Comparison of ENCODE assay signal across 1 cellular context in the genomic region with DNA sequence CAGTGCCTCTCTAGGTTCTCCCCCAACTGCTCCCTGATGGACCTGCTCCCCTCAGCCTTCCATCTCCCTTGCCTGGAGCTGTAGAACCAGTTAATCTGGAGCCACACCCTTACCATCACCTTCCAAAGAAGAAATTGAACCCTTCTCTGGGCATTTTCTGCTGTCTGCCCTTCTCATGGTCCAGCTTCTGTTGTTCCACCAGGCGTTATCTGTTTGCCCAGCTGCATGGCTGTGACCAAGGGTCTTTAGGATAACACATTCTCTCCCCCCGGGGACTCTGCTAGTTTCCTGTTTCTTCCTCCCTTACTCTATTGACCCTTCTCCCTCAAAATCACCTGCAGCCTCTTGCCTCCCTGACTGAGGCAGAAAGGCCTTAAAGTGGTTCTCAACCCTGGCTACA.
TF ChIP-seq lines count a peak whose summit lies in the region.

No MANE protein-coding gene starts in this region.

TF ChIP-seq in K562, 482 proteins besides CTCF, POLR2A, EP300 and RAD21 (continues in another document):
- TF ChIP-seq MEF2A (IDR thresholded peaks at IDR 0.05; ENCODE audit: control insufficient read depth, low read depth, low read length), result no peak
- TF ChIP-seq ARID4B (CRISPR knock-in tag; IDR thresholded peaks at IDR 0.05), result no peak
- TF ChIP-seq HMGN3 (IDR thresholded peaks at IDR 0.05; ENCODE audit: borderline replicate concordance, extremely low read depth, insufficient read length, low read depth, low read length), result no peak
- no peak for TF ChIP-seq ZFP1 (CRISPR knock-in tag; IDR thresholded peaks at IDR 0.05)
- 0 out of 2 replicates have a peak, but pooled peaks have one; percentile 18 for TF ChIP-seq MTA2 (IDR thresholded peaks at IDR 0.05; ENCODE audit: low read depth)
- TF ChIP-seq CBFA2T3 (IDR thresholded peaks at IDR 0.05), result peak; percentile 75
- no peak for TF ChIP-seq BDP1 (IDR thresholded peaks at IDR 0.05; ENCODE audit: insufficient read depth, insufficient read length)
- no peak for TF ChIP-seq TSC22D4 (tag; IDR thresholded peaks at IDR 0.05)
- peak; percentile 40; the same call in 1 of the 2 replicates for TF ChIP-seq POLR2AphosphoS5 (IDR thresholded peaks at IDR 0.05; ENCODE audit: control insufficient read depth, insufficient read depth, low read depth, low read length)
- no peak for TF ChIP-seq BACH1 (tag; IDR thresholded peaks at IDR 0.05)
- no peak for TF ChIP-seq HNRNPUL1 (IDR thresholded peaks at IDR 0.05; ENCODE audit: low read length)
- no peak for TF ChIP-seq THRA (IDR thresholded peaks at IDR 0.05)
- TF ChIP-seq ZC3H8 (IDR thresholded peaks at IDR 0.05), result no peak
- TF ChIP-seq ZMIZ1 (IDR thresholded peaks at IDR 0.05; ENCODE audit: low read depth in 2 of 2, low read length in 2 of 2), result no peak
- no peak for TF ChIP-seq MECOM (CRISPR knock-in tag; IDR thresholded peaks at IDR 0.05)
- TF ChIP-seq ZFP30 (CRISPR knock-in tag; IDR thresholded peaks at IDR 0.05; ENCODE audit: borderline replicate concordance), result no peak
- no peak for TF ChIP-seq PHTF2 (CRISPR knock-in tag; IDR thresholded peaks at IDR 0.05)
- TF ChIP-seq MBD1 (CRISPR knock-in tag; IDR thresholded peaks at IDR 0.05), result no peak
- TF ChIP-seq MLLT1 (IDR thresholded peaks at IDR 0.05), result no peak
- TF ChIP-seq EP400 (IDR thresholded peaks at IDR 0.05), result no peak
- TF ChIP-seq MBD2 (IDR thresholded peaks at IDR 0.05; ENCODE audit: borderline replicate concordance, low read depth), result no peak
- no peak for TF ChIP-seq CBX5 (IDR thresholded peaks at IDR 0.05; ENCODE audit: borderline replicate concordance, low read depth)
- TF ChIP-seq CGGBP1 (CRISPR knock-in tag; IDR thresholded peaks at IDR 0.05), result no peak
- TF ChIP-seq, protein P1, sequence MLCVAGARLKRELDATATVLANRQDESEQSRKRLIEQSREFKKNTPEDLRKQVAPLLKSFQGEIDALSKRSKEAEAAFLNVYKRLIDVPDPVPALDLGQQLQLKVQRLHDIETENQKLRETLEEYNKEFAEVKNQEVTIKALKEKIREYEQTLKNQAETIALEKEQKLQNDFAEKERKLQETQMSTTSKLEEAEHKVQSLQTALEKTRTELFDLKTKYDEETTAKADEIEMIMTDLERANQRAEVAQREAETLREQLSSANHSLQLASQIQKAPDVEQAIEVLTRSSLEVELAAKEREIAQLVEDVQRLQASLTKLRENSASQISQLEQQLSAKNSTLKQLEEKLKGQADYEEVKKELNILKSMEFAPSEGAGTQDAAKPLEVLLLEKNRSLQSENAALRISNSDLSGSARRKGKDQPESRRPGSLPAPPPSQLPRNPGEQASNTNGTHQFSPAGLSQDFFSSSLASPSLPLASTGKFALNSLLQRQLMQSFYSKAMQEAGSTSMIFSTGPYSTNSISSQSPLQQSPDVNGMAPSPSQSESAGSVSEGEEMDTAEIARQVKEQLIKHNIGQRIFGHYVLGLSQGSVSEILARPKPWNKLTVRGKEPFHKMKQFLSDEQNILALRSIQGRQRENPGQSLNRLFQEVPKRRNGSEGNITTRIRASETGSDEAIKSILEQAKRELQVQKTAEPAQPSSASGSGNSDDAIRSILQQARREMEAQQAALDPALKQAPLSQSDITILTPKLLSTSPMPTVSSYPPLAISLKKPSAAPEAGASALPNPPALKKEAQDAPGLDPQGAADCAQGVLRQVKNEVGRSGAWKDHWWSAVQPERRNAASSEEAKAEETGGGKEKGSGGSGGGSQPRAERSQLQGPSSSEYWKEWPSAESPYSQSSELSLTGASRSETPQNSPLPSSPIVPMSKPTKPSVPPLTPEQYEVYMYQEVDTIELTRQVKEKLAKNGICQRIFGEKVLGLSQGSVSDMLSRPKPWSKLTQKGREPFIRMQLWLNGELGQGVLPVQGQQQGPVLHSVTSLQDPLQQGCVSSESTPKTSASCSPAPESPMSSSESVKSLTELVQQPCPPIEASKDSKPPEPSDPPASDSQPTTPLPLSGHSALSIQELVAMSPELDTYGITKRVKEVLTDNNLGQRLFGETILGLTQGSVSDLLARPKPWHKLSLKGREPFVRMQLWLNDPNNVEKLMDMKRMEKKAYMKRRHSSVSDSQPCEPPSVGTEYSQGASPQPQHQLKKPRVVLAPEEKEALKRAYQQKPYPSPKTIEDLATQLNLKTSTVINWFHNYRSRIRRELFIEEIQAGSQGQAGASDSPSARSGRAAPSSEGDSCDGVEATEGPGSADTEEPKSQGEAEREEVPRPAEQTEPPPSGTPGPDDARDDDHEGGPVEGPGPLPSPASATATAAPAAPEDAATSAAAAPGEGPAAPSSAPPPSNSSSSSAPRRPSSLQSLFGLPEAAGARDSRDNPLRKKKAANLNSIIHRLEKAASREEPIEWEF (CRISPR knock-in tag; IDR thresholded peaks at IDR 0.05), result no peak
- TF ChIP-seq ARID1B (IDR thresholded peaks at IDR 0.05), result peak; percentile 68
- no peak for TF ChIP-seq ZNF778 (CRISPR knock-in tag; IDR thresholded peaks at IDR 0.05)
- no peak for TF ChIP-seq E4F1 (CRISPR knock-in tag; IDR thresholded peaks at IDR 0.05; ENCODE audit: borderline replicate concordance)
- no peak for TF ChIP-seq PPARD (CRISPR knock-in tag; IDR thresholded peaks at IDR 0.05)
- no peak for TF ChIP-seq TGIF2 (CRISPR knock-in tag; IDR thresholded peaks at IDR 0.05)
- peak; percentile 60 for TF ChIP-seq TCF3 (CRISPR knock-in tag; IDR thresholded peaks at IDR 0.05)
- TF ChIP-seq FOXO4 (CRISPR knock-in tag; IDR thresholded peaks at IDR 0.05), result no peak
